Comparison of ENCODE assay signal across 8 cellular contexts in genomic region chr1:109532365-109533136, GRCh38. TPM values are rescaled to one million over a fixed set of nuclear protein-coding genes. Genes with fewer than 3 reads are reported as not detected.
DNase-seq lines count a peak whose midpoint lies in the region; ATAC-seq and TF ChIP-seq lines count a peak whose summit lies in the region.

No MANE protein-coding gene starts in this region.

- H3K4me1 ChIP-seq in aorta (ENCODE audit: control insufficient read depth in 1 of 2, insufficient read depth in 2 of 2, low read length in 2 of 2): no peaks in the 10 kb centered on the region

- H3K27me3 ChIP-seq in aorta (ENCODE audit: control insufficient read depth in 1 of 2, insufficient read depth in 2 of 2, low read length in 1 of 2): no peaks in the 10 kb centered on the region

- peak overlapping the region; percentile 97 for H3K27ac Mint-ChIP-seq in HFFc6
- peak overlapping the region; percentile 86 for H3K27ac Mint-ChIP-seq in T-helper 1 cell treated with Interleukin-12 subunit alpha and Interleukin-12 subunit beta and Interleukin-4 antibody, amounts not matched to agents 30 μg/mL and 1 μg/mL, for 36 hours

- no peaks in the 10 kb centered on the region for H3K36me3 ChIP-seq in aorta (ENCODE audit: control insufficient read depth in 1 of 2, insufficient read depth in 2 of 2, low read length in 1 of 2)

- H3K4me3 Mint-ChIP-seq in HFFc6: peak overlapping the region; percentile 78
- H3K4me3 Mint-ChIP-seq in T-helper 1 cell treated with Interleukin-12 subunit alpha and Interleukin-12 subunit beta and Interleukin-4 antibody, amounts not matched to agents 30 μg/mL and 1 μg/mL, for 36 hours: peak overlapping the region; percentile 65

- H3K4me3 ChIP-seq in retinal pigment epithelial cell (ENCODE audit: low read length) (no peak overlapping the region), aorta (ENCODE audit: low read length in 2 of 2) (no peak overlapping the region)

- peak overlapping the region in 1 of 2 donors; percentile 25 for H3K27ac ChIP-seq in aorta (ENCODE audit: low read depth in 1 of 2, low read length in 2 of 2)

- no peaks in the 10 kb centered on the region for H3K36me3 Mint-ChIP-seq in HFFc6 (ENCODE audit: low read depth)
- H3K36me3 Mint-ChIP-seq in T-helper 1 cell treated with Interleukin-12 subunit alpha and Interleukin-12 subunit beta and Interleukin-4 antibody, amounts not matched to agents 30 μg/mL and 1 μg/mL, for 36 hours (ENCODE audit: low read depth): no peaks in the 10 kb centered on the region

- H3K27me3 Mint-ChIP-seq in HFFc6 (ENCODE audit: insufficient read depth): no peaks in the 10 kb centered on the region; the same call in 1 of the 2 replicates
- no peaks in the 10 kb centered on the region for H3K27me3 Mint-ChIP-seq in T-helper 1 cell treated with Interleukin-12 subunit alpha and Interleukin-12 subunit beta and Interleukin-4 antibody, amounts not matched to agents 30 μg/mL and 1 μg/mL, for 36 hours (ENCODE audit: low read depth)

- intact Hi-C loops in aorta (cut with DNase I): loop anchor here (2.0 to 10.0 kb wide), 5 partner anchors 34 to 270 kb away; partner anchors contain the start of gene PSMA5 (in 1 of the 2)

- no peaks in the 10 kb centered on the region for H3K9me3 ChIP-seq in aorta (ENCODE audit: control insufficient read depth, low read length)

- peaks cover 30% of the 10 kb centered on the region for H3K4me1 Mint-ChIP-seq in HFFc6 (ENCODE audit: low read depth)
- H3K4me1 Mint-ChIP-seq in T-helper 1 cell treated with Interleukin-12 subunit alpha and Interleukin-12 subunit beta and Interleukin-4 antibody, amounts not matched to agents 30 μg/mL and 1 μg/mL, for 36 hours (ENCODE audit: low read depth): peaks cover 20% of the 10 kb centered on the region

- in situ Hi-C loops in G401 (cut with HindIII; ENCODE audit: low sequenced_read_pairs): no loop called here

- DNase-seq in G401 (ENCODE audit: low spot score): peak; percentile 87
- peak; percentile 79 for DNase-seq in HFFc6
- DNase-seq in NCI-H1694 (lab: John Stamatoyannopoulos, UW): peak; percentile 91
- DNase-seq in amniotic epithelial cell (ENCODE audit: low read depth): peak; percentile 59
- DNase-seq in hepatic stellate cell (ENCODE audit: low spot score): peak; percentile 79
- no peak for DNase-seq in retinal pigment epithelial cell (ENCODE audit: low read depth)
- DNase-seq in aorta: peak; percentile 91 to 95

- WGBS in aorta, 2 donors: 10 to 12% methylated on average over 11 to 12 of the region's 12 CpGs

- peak; percentile 92 for ATAC-seq in aorta (ENCODE audit: low FRiP score)

- H3K9me3 Mint-ChIP-seq in HFFc6: no peaks in the 10 kb centered on the region
- H3K9me3 Mint-ChIP-seq in T-helper 1 cell treated with Interleukin-12 subunit alpha and Interleukin-12 subunit beta and Interleukin-4 antibody, amounts not matched to agents 30 μg/mL and 1 μg/mL, for 36 hours: no peaks in the 10 kb centered on the region

- TF ChIP-seq CTCF in HFFc6 (IDR thresholded peaks at IDR 0.05): peak; percentile 94
- TF ChIP-seq CTCF in retinal pigment epithelial cell (conservative IDR thresholded peaks at IDR 0.05; ENCODE audit: low read depth, low read length): peak; percentile 96

RNA-seq across cellular contexts. Expression of gene GPR61, which starts 7.1 kb away (rescaled TPM):
- total RNA-seq in G401 (2014; rRNA removed; shearing (Covaris generic)): not detected in 2 replicates
- total RNA-seq in HFFc6 (2021; fragmentation: NEBNext Ultra II Directional; extraction: Animal tissue kit (Norgen Biotek cat#: 25700)): under 1 TPM in 1 of 6 experiments, not detected in 5; 0.12 TPM
- not detected for total RNA-seq in aorta
- polyA plus RNA-seq in aorta: not detected

RNA-seq across cellular contexts. Expression of gene GNAI3, which starts 15.9 kb away (rescaled TPM):
- 6.8 and 8.9 TPM in 2 replicates for total RNA-seq in G401 (2014; rRNA removed; shearing (Covaris generic))
- 10 to 100 TPM; 10.6 to 11.7 (median 11.2) TPM for total RNA-seq in HFFc6 (2021; fragmentation: NEBNext Ultra II Directional; extraction: Animal tissue kit (Norgen Biotek cat#: 25700))
- 1 to 10 TPM; 7.0 to 8.2 TPM for total RNA-seq in aorta
- polyA plus RNA-seq in aorta: 1 to 10 TPM; 3.0 to 3.3 TPM

RNA-seq across cellular contexts. Expression of gene AMIGO1, which starts 23.0 kb away (rescaled TPM):
- total RNA-seq in G401 (2014; rRNA removed; shearing (Covaris generic)): 0.07 and 0.25 TPM in 2 replicates
- total RNA-seq in HFFc6 (2021; fragmentation: NEBNext Ultra II Directional; extraction: Animal tissue kit (Norgen Biotek cat#: 25700)): 1 to 10 TPM; 3.0 to 8.3 (median 4.3) TPM
- total RNA-seq in aorta: 1 to 10 TPM; 3.8 to 7.7 TPM
- polyA plus RNA-seq in aorta: 1 to 10 TPM; 3.1 to 4.5 TPM

RNA-seq across cellular contexts. Expression of gene CYB561D1, which starts 38.7 kb away (rescaled TPM):
- 0.31 and 3.1 TPM in 2 replicates for total RNA-seq in G401 (2014; rRNA removed; shearing (Covaris generic))
- 10 to 100 TPM in 1 of 6 experiments, 1 to 10 TPM in 5; 7.2 to 10.3 (median 8.1) TPM for total RNA-seq in HFFc6 (2021; fragmentation: NEBNext Ultra II Directional; extraction: Animal tissue kit (Norgen Biotek cat#: 25700))
- 10 to 100 TPM; 10.6 TPM for total RNA-seq in aorta
- 1 to 10 TPM; 5.4 to 5.7 TPM for polyA plus RNA-seq in aorta

RNA-seq across cellular contexts. Expression of gene ATXN7L2, which starts 48.8 kb away (rescaled TPM):
- total RNA-seq in G401 (2014; rRNA removed; shearing (Covaris generic)): 2.9 and 6.8 TPM in 2 replicates
- 1 to 10 TPM; 5.6 to 7.3 (median 6.4) TPM for total RNA-seq in HFFc6 (2021; fragmentation: NEBNext Ultra II Directional; extraction: Animal tissue kit (Norgen Biotek cat#: 25700))
- 1 to 10 TPM; 3.8 to 4.2 TPM for total RNA-seq in aorta
- 10 to 100 TPM in 1 of 2 donors, under 1 TPM in 1; 0.63 to 12.5 TPM for polyA plus RNA-seq in aorta
